In genomic region chr17:60390223-60390622, GRCh38 we compare ENCODE assay signal across 8 cellular contexts. TPM values are rescaled to one million over a fixed set of nuclear protein-coding genes. Genes with fewer than 3 reads are reported as not detected.
DNase-seq lines count a peak whose midpoint lies in the region; ATAC-seq and TF ChIP-seq lines count a peak whose summit lies in the region.

No MANE protein-coding gene starts in this region.

- H3K27me3 ChIP-seq in smooth muscle cell (ENCODE audit: low read depth) (no peaks in the 10 kb centered on the region), Peyer's patch (no peaks in the 10 kb centered on the region)

- DNase-seq in activated CD8-positive, alpha-beta memory T cell treated with anti-CD3 and anti-CD28 coated beads for 24 hours, result peak; percentile 15
- DNase-seq in activated CD8-positive, alpha-beta memory T cell treated with anti-CD3 and anti-CD28 coated beads, Interleukin-2, amount 50 U/mL, for 48 hours, result no peak
- DNase-seq in SKM-1 treated with dmso at 0.1 percent for 144 hours (lab: John Stamatoyannopoulos, UW; ENCODE audit: unreplicated experiment) (peak; percentile 16), fibroblast of the aortic adventitia (ENCODE audit: low read depth) (peak; percentile 85), smooth muscle cell (lab: John Stamatoyannopoulos, UW; ENCODE audit: unreplicated experiment) (no peak), Peyer's patch (no peak), KG1 (lab: John Stamatoyannopoulos, UW) (no peak)

- 45% methylated on average over 1 of the region's 1 CpG for WGBS in smooth muscle cell (ENCODE audit: low lambda C conversion rate)

- H4K20me1 ChIP-seq in smooth muscle cell (ENCODE audit: low read depth), result peaks cover 52% of the 10 kb centered on the region

- H3K9ac ChIP-seq in smooth muscle cell (ENCODE audit: low read depth), result peak overlapping the region; percentile 78

- H3K4me2 ChIP-seq in smooth muscle cell, result peak overlapping the region; percentile 90

- H3K27ac ChIP-seq in smooth muscle cell (ENCODE audit: low read depth) (peak overlapping the region; percentile 84), Peyer's patch (peak overlapping the region in 2 of 4 donors; percentile 2 to 95)

- H3K9me3 ChIP-seq in smooth muscle cell (replicated peaks; ENCODE audit: low read depth), result no peaks in the 10 kb centered on the region
- H3K9me3 ChIP-seq in Peyer's patch, result no peaks in the 10 kb centered on the region

- peak overlapping the region; percentile 97 for H3K4me3 ChIP-seq in fibroblast of the aortic adventitia (ENCODE audit: low read depth, low read length)
- H3K4me3 ChIP-seq in smooth muscle cell, result peak overlapping the region; percentile 86
- peak overlapping the region in 2 of 4 donors; percentile 91 to 96 for H3K4me3 ChIP-seq in Peyer's patch

- ATAC-seq in GM21737 (IDR thresholded peaks at IDR 0.05; ENCODE audit: unreplicated experiment), result no peak

- peaks cover 16% of the 10 kb centered on the region for H3F3A ChIP-seq in smooth muscle cell (ENCODE audit: low read depth)

- H3K4me1 ChIP-seq in smooth muscle cell (ENCODE audit: low read depth), result peaks cover 38% of the 10 kb centered on the region
- peaks cover 0 to 24% (median 0%) of the 10 kb centered on the region in 4 donors for H3K4me1 ChIP-seq in Peyer's patch

- TF ChIP-seq CTCF in fibroblast of the aortic adventitia (IDR thresholded peaks at IDR 0.05; ENCODE audit: insufficient read depth, low read length) (no peak), smooth muscle cell (IDR thresholded peaks at IDR 0.05; ENCODE audit: borderline replicate concordance, insufficient read depth, poor library complexity, severe bottlenecking) (no peak), Peyer's patch (IDR thresholded peaks at IDR 0.05) (no peak)

- no peak for TF ChIP-seq POLR2A in Peyer's patch (IDR thresholded peaks at IDR 0.05)

- H3K36me3 ChIP-seq in smooth muscle cell (ENCODE audit: low read depth), result no peaks in the 10 kb centered on the region
- H3K36me3 ChIP-seq in Peyer's patch, result no peaks in the 10 kb centered on the region

- H3K79me2 ChIP-seq in smooth muscle cell (ENCODE audit: low read depth), result peaks cover 56% of the 10 kb centered on the region

- H2AFZ ChIP-seq in smooth muscle cell (ENCODE audit: low read depth), result no peak overlapping the region

RNA-seq across cellular contexts. Expression of gene USP32, which starts 1.7 kb away (rescaled TPM):
- total RNA-seq in fibroblast of the aortic adventitia (ENCODE audit: low replicate concordance), result 59.1 and 73.2 TPM in 2 replicates
- 21.7 and 36.1 TPM in 2 replicates for total RNA-seq in smooth muscle cell
- polyA plus RNA-seq in smooth muscle cell, result 8.6 and 10.5 TPM in 2 replicates
- total RNA-seq in Peyer's patch, result 10 to 100 TPM; 31.5 to 52.8 (median 48.6) TPM

RNA-seq across cellular contexts. Expression of gene CHCT1, which starts 32.1 kb away (rescaled TPM):
- total RNA-seq in fibroblast of the aortic adventitia (ENCODE audit: low replicate concordance), result not detected in 2 replicates
- not detected in 2 replicates for total RNA-seq in smooth muscle cell
- polyA plus RNA-seq in smooth muscle cell, result 0.76 TPM in 1 of 2 replicates, not detected in the other
- total RNA-seq in Peyer's patch, result not detected

Comparison
In these comparisons a context has a peak if more than half of its experiments do, and no peak if none do; other contexts are left out.
1. DNase-seq: peak in activated CD8-positive, alpha-beta memory T cell treated with anti-CD3 and anti-CD28 coated beads for 24 hours (single experiment), SKM-1 treated with dmso at 0.1 percent for 144 hours (single experiment) and fibroblast of the aortic adventitia (single experiment); none in activated CD8-positive, alpha-beta memory T cell treated with anti-CD3 and anti-CD28 coated beads, Interleukin-2, amount 50 U/mL, for 48 hours (single experiment), smooth muscle cell (single experiment), Peyer's patch (0 of 3) and KG1 (single experiment).